ENCODE assay signal across 19 cellular contexts in the genomic region with DNA sequence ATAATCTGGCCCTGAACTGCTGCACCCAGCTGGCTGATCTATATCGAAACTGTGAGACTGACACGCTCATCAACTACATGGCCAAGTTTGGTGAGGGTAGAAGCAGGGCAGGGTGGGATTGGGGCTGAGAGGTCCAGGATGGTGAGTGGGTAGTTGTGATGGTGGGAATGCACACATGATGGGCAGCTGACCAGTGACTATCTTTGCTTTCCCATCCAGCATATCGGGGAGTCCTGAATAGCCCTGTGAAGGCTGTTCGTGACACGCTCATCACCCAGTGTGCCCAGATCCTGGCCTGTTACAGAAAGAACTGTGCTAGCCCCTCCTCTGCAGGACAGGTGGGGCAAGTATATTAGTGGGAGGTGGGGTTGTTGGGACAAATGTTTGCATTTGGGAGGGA. TPM values are rescaled to one million over a fixed set of nuclear protein-coding genes. Genes with fewer than 3 reads are reported as not detected.
A peak's percentile ranks its signal among the peaks of the same experiment; 100 is the strongest.
DNase-seq lines count a peak whose midpoint lies in the region; ATAC-seq, FAIRE-seq and TF ChIP-seq lines count a peak whose summit lies in the region.
"Had no signal": no experiment of that assay in that cellular context is flagged by ENCODE, and none has a peak within 500 bp of the region (broad histone marks: within the 10 kb centered on the region; RNA-seq: fewer than 3 reads in every experiment).

No MANE protein-coding gene starts in this region.

- H4K20me1 ChIP-seq in Karpas-422 (ENCODE audit: insufficient read depth, low read depth, low read length) (no peaks in the 10 kb centered on the region), GM12878 (ENCODE audit: control insufficient read depth, insufficient read depth) (no peaks in the 10 kb centered on the region)

- CTCF ChIA-PET in GM12878 (lab: Yijun Ruan, JAX) = interaction anchor here (1.2 to 1.6 kb wide), 2 partner anchors 10 to 83 kb away, joined by 3 read pairs; no protein-coding TSS in a partner anchor

- H3K27me3 ChIP-seq in Karpas-422 (ENCODE audit: low read length) (no peaks in the 10 kb centered on the region), GM12878 (replicated peaks in 1 of 2; ENCODE audit: control insufficient read depth in 2 of 2, insufficient read depth in 2 of 2, low read length in 1 of 2) (no peaks in the 10 kb centered on the region)
- H3K27me3 ChIP-seq: dorsolateral prefrontal cortex, gastrocnemius medialis, stomach, upper lobe of left lung had no signal

- H3K4me1 Mint-ChIP-seq in activated T-cell treated with anti-CD3 and anti-CD28 coated beads, Interleukin-2, amount 50 U/mL, for 24 hours (ENCODE audit: low read depth) = peaks cover 39% of the 10 kb centered on the region
- H3K4me1 Mint-ChIP-seq in activated T-cell treated with anti-CD3 and anti-CD28 coated beads, Interleukin-2, amount 50 U/mL, for 4 hours (ENCODE audit: low read depth) = peaks cover 31% of the 10 kb centered on the region
- peaks cover 20% of the 10 kb centered on the region for H3K4me1 Mint-ChIP-seq in osteocyte (ENCODE audit: unreplicated experiment)
- peaks cover 25% of the 10 kb centered on the region for H3K4me1 Mint-ChIP-seq in chondrocyte (ENCODE audit: low read depth)

- TF ChIP-seq CTCF in GM12878 (IDR thresholded peaks at IDR 0.05 in 2 of 3, conservative IDR thresholded peaks at IDR 0.05 in 1 of 3; ENCODE audit: control insufficient read depth in 2 of 3, extremely low read depth in 1 of 3, insufficient read depth in 1 of 3, low read depth in 3 of 3, low read length in 3 of 3) = no peak
- no peak for TF ChIP-seq CTCF in osteocyte (IDR thresholded peaks at IDR 0.05)
- TF ChIP-seq CTCF in omental fat pad (IDR thresholded peaks at IDR 0.05) = no peak
- no peak for TF ChIP-seq CTCF in chondrocyte (IDR thresholded peaks at IDR 0.05)

- SMC1A ChIA-PET in GM12878 (lab: Charles Lee; ENCODE audit: uncharacterized antibody, unreplicated experiment) = interaction anchor here (1.1 to 5.8 kb wide), 3 partner anchors 23 to 38 kb away, joined by 3 to 29 read pairs (median 3); a partner anchor contains a TSS

- WGBS in GM12878 (ENCODE audit: insufficient coverage, insufficient replicate concordance, low lambda C conversion rate, missing lambda C conversion rate) = 92% methylated on average over 5 of the region's 5 CpGs

- H3K27ac Mint-ChIP-seq in activated T-cell treated with anti-CD3 and anti-CD28 coated beads, Interleukin-2, amount 50 U/mL, for 24 hours = peak overlapping the region; percentile 78
- H3K27ac Mint-ChIP-seq in osteocyte (ENCODE audit: unreplicated experiment) = peak overlapping the region; percentile 6
- no peak overlapping the region for H3K27ac Mint-ChIP-seq in chondrocyte (ENCODE audit: unreplicated experiment)

- peak; percentile 50; the same call in 1 of the 2 replicates for TF ChIP-seq POLR2A in GM12878 (IDR thresholded peaks at IDR 0.05; ENCODE audit: low read depth, low read length)

- H3K9ac ChIP-seq in Karpas-422 (ENCODE audit: low read length) (peak overlapping the region; percentile 42), GM12878 (ENCODE audit: control insufficient read depth, insufficient read depth, low read length) (no peak overlapping the region)

- H3K36me3 ChIP-seq in Karpas-422 (ENCODE audit: insufficient read depth, low read length) (peaks cover 27% of the 10 kb centered on the region; the same call in 1 of the 2 replicates), GM12878 (ENCODE audit: control insufficient read depth in 2 of 2, insufficient read depth in 2 of 2, low read length in 1 of 2) (peaks cover 24 to 59% of the 10 kb centered on the region in 2 experiments)

- intact Hi-C loops in GM12878 (cut with micrococcal nuclease; ENCODE audit: unreplicated experiment) = no loop called here

- H3K4me1 ChIP-seq in Karpas-422 (ENCODE audit: low read length) (peaks cover 37% of the 10 kb centered on the region), GM12878 (ENCODE audit: control insufficient read depth, insufficient read depth, low read length) (peaks cover 5% of the 10 kb centered on the region)

- RAD21 ChIA-PET in GM12878 (lab: Charles Lee; ENCODE audit: unreplicated experiment) = interaction anchor here (1.4 to 2.4 kb wide), 2 partner anchors 10 to 25 kb away, joined by 5 to 8 read pairs; a partner anchor contains a TSS

- H3K4me3 ChIP-seq in Karpas-422 (ENCODE audit: low read length) (peak overlapping the region; percentile 24; the same call in 1 of the 2 replicates), GM12878 (no peak overlapping the region)
- H3K4me3 ChIP-seq: dorsolateral prefrontal cortex, gastrocnemius medialis, stomach, upper lobe of left lung had no signal

- POLR2A ChIA-PET in GM12878 (lab: Charles Lee) = interaction anchor here (3.1 to 6.8 kb wide), 2 partner anchors 12 kb away, joined by 15 to 63 read pairs; a partner anchor contains a TSS

- DNase-seq in activated T-cell treated with anti-CD3 and anti-CD28 coated beads, Interleukin-2, amount 50 U/mL, for 24 hours = no peak
- DNase-seq in activated T-cell treated with anti-CD3 and anti-CD28 coated beads, Interleukin-2, amount 50 U/mL, for 4 hours = no peak
- DNase-seq in Karpas-422 = no peak
- DNase-seq in GM12878 (ENCODE audit: low read depth, low spot score) = no peak
- no peak for DNase-seq in osteocyte (ENCODE audit: extremely low spot score, unreplicated experiment)
- DNase-seq in omental fat pad (ENCODE audit: low spot score) = no peak
- DNase-seq in SHP77 treated with DMSO at 0.1 percent for 48 hours (lab: John Stamatoyannopoulos, UW) = no peak
- no peak for DNase-seq in chondrocyte (ENCODE audit: low spot score)
- DNase-seq: dorsolateral prefrontal cortex, gastrocnemius medialis, KG1, midbrain, NCI-H1048, NCI-H2081 treated with DMSO at 0.1 percent for 48 hours, OCI-M1, stomach, T1000, upper lobe of left lung had no signal

- TF ChIP-seq RAD21 in GM12878 (IDR thresholded peaks at IDR 0.05; ENCODE audit: insufficient read depth, low read depth, low read length) = no peak

- no peak overlapping the region for H2AFZ ChIP-seq in Karpas-422 (ENCODE audit: low read length)
- no peak overlapping the region for H2AFZ ChIP-seq in GM12878 (ENCODE audit: control insufficient read depth, low read depth, low read length)

- H3K4me2 ChIP-seq in Karpas-422 (ENCODE audit: low read depth, low read length, poor library complexity, severe bottlenecking) = peak overlapping the region; percentile 46
- no peak overlapping the region for H3K4me2 ChIP-seq in GM12878 (ENCODE audit: control insufficient read depth, insufficient read depth)

- no peak overlapping the region for H3K4me3 Mint-ChIP-seq in activated T-cell treated with anti-CD3 and anti-CD28 coated beads, Interleukin-2, amount 50 U/mL, for 24 hours
- no peak overlapping the region for H3K4me3 Mint-ChIP-seq in activated T-cell treated with anti-CD3 and anti-CD28 coated beads, Interleukin-2, amount 50 U/mL, for 4 hours
- no peak overlapping the region for H3K4me3 Mint-ChIP-seq in osteocyte (ENCODE audit: unreplicated experiment)
- H3K4me3 Mint-ChIP-seq in chondrocyte (ENCODE audit: unreplicated experiment) = no peak overlapping the region

- in situ Hi-C loops in GM12878 (cut with MboI) = no loop called here

- H3K79me2 ChIP-seq in Karpas-422 (ENCODE audit: low read length) = peaks cover 22% of the 10 kb centered on the region
- peaks cover 29% of the 10 kb centered on the region for H3K79me2 ChIP-seq in GM12878 (ENCODE audit: control insufficient read depth, insufficient read depth, low read length)

- no peaks in the 10 kb centered on the region for H3K27me3 Mint-ChIP-seq in activated T-cell treated with anti-CD3 and anti-CD28 coated beads, Interleukin-2, amount 50 U/mL, for 24 hours
- no peaks in the 10 kb centered on the region for H3K27me3 Mint-ChIP-seq in activated T-cell treated with anti-CD3 and anti-CD28 coated beads, Interleukin-2, amount 50 U/mL, for 4 hours (ENCODE audit: low read depth)
- H3K27me3 Mint-ChIP-seq in osteocyte (ENCODE audit: unreplicated experiment) (no peaks in the 10 kb centered on the region), chondrocyte (ENCODE audit: low read depth) (no peaks in the 10 kb centered on the region)

- no peaks in the 10 kb centered on the region for H3K9me2 ChIP-seq in Karpas-422 (replicated peaks; ENCODE audit: insufficient read depth, low read length)

- no peak for TF ChIP-seq EP300 in GM12878 (IDR thresholded peaks at IDR 0.05; ENCODE audit: borderline replicate concordance in 1 of 2, control insufficient read depth in 1 of 2, low read depth in 2 of 2, low read length in 2 of 2)

- no peak for FAIRE-seq in GM12878 (lab: Jason Lieb, UNC)
- FAIRE-seq: bronchial epithelial cell had no signal

- H3K9me3 Mint-ChIP-seq in activated T-cell treated with anti-CD3 and anti-CD28 coated beads, Interleukin-2, amount 50 U/mL, for 24 hours = no peaks in the 10 kb centered on the region
- H3K9me3 Mint-ChIP-seq in activated T-cell treated with anti-CD3 and anti-CD28 coated beads, Interleukin-2, amount 50 U/mL, for 4 hours = no peaks in the 10 kb centered on the region
- H3K9me3 Mint-ChIP-seq in osteocyte (ENCODE audit: unreplicated experiment) = no peaks in the 10 kb centered on the region
- no peaks in the 10 kb centered on the region for H3K9me3 Mint-ChIP-seq in chondrocyte (ENCODE audit: low read depth)

- H3K9me3 ChIP-seq in Karpas-422 (ENCODE audit: low read length) (no peaks in the 10 kb centered on the region), GM12878 (replicated peaks; ENCODE audit: control insufficient read depth, insufficient read depth, low read length) (no peaks in the 10 kb centered on the region)
- H3K9me3 ChIP-seq: gastrocnemius medialis, stomach, upper lobe of left lung had no signal

- no peak for ATAC-seq in activated T-cell treated with anti-CD3 and anti-CD28 coated beads, Interleukin-2, amount 50 U/mL, for 4 hours
- ATAC-seq in GM12878 (no peak), omental fat pad (ENCODE audit: low FRiP score) (no peak)
- ATAC-seq: gastrocnemius medialis had no signal

- BruUV-seq in GM12878 (replicated peaks; lab: Mats Ljungman, UMichigan) = no TSS peak

- peak overlapping the region; percentile 59 for H3K27ac ChIP-seq in Karpas-422 (ENCODE audit: low read length)
- H3K27ac ChIP-seq in GM12878 (ENCODE audit: control insufficient read depth, insufficient read depth) = no peak overlapping the region
- H3K27ac ChIP-seq: gastrocnemius medialis, stomach, upper lobe of left lung had no signal

- peaks cover 96% of the 10 kb centered on the region for H3K36me3 Mint-ChIP-seq in activated T-cell treated with anti-CD3 and anti-CD28 coated beads, Interleukin-2, amount 50 U/mL, for 24 hours (ENCODE audit: low read depth)
- H3K36me3 Mint-ChIP-seq in activated T-cell treated with anti-CD3 and anti-CD28 coated beads, Interleukin-2, amount 50 U/mL, for 4 hours (ENCODE audit: insufficient read depth) = peaks cover 48% of the 10 kb centered on the region
- H3K36me3 Mint-ChIP-seq in osteocyte (ENCODE audit: unreplicated experiment) (peaks cover 41% of the 10 kb centered on the region), chondrocyte (ENCODE audit: low read depth) (peaks cover 51% of the 10 kb centered on the region)

RNA-seq across cellular contexts. Expression of a gene that starts 12.5 kb away (rescaled TPM):
- total RNA-seq in activated T-cell treated with anti-CD3 and anti-CD28 coated beads, Interleukin-2, amount 50 U/mL, for 4 hours = 10 to 100 TPM; 34.7 to 35.9 (median 35.9) TPM
- total RNA-seq in Karpas-422 (2014; rRNA removed; shearing (Covaris generic); ENCODE audit: low replicate concordance) = 39.0 and 57.5 TPM in 2 replicates
- total RNA-seq in GM12878 (2013; cell fraction: nucleolus; rRNA removed) = 14.8 and 16.7 TPM in 2 replicates
- total RNA-seq in GM12878 (2014; rRNA removed) (74.3 and 77.4 TPM in 2 replicates), GM12878 (2014; rRNA removed; fragmentation: Illumina TruSeq; extraction: Trizol) (42.8 and 47.5 TPM in 2 replicates), GM12878 (2021) (35.0 and 36.9 TPM in 2 replicates), osteocyte (19.9 and 22.3 TPM in 2 replicates), omental fat pad (10 to 100 TPM; 20.5 to 29.1 (median 25.0) TPM), chondrocyte (14.8 to 27.5 TPM (median 17.4 TPM) in 3 replicates)
- polyA plus RNA-seq in GM12878 (2011; ENCODE audit: low read depth) = 34.4 TPM
- polyA plus RNA-seq in GM12878 (2011; rRNA removed) (56.7 and 69.0 TPM in 2 replicates), GM12878 (2014; fragmentation: Illumina TruSeq; extraction: Trizol) (25.3 and 42.4 TPM in 2 replicates), GM12878 (2014; fragmentation: Nextera tagmentation; extraction: Ambion mirVana) (10 to 100 TPM; 69.5 to 81.4 TPM), GM12878 (2014; rRNA removed) (70.4 and 79.4 TPM in 2 replicates), GM12878 (2016; fragmentation: Nextera tagmentation; extraction: Ambion mirVana) (100 to 1,000 TPM; 127 to 132 TPM)
- polyA plus RNA-seq in GM12878 (2011; cell fraction: cytosol; rRNA removed) = 33.0 and 46.8 TPM in 2 replicates
- polyA plus RNA-seq in GM12878 (2011; cell fraction: nucleus; rRNA removed) = 22.6 and 27.4 TPM in 2 replicates
- polyA plus RNA-seq in GM12878 (2012) = 51.6 and 59.8 TPM in 2 replicates
- 8.9 and 9.4 TPM in 2 replicates for polyA minus RNA-seq in GM12878 (2011; rRNA and poly(A)+ RNA removed)
- 6.3 and 7.2 TPM in 2 replicates for polyA minus RNA-seq in GM12878 (2011; cell fraction: cytosol; rRNA and poly(A)+ RNA removed)
- 6.5 and 8.9 TPM in 2 replicates for polyA minus RNA-seq in GM12878 (2011; cell fraction: nucleus; rRNA and poly(A)+ RNA removed)

RNA-seq across cellular contexts. Expression of a gene that starts 16.0 kb away (rescaled TPM):
- total RNA-seq in activated T-cell treated with anti-CD3 and anti-CD28 coated beads, Interleukin-2, amount 50 U/mL, for 4 hours = 10 to 100 TPM; 31.3 to 41.2 (median 40.5) TPM
- total RNA-seq in Karpas-422 (2014; rRNA removed; shearing (Covaris generic); ENCODE audit: low replicate concordance) = 33.0 and 49.5 TPM in 2 replicates
- 75.9 and 86.5 TPM in 2 replicates for total RNA-seq in GM12878 (2013; cell fraction: nucleolus; rRNA removed)
- total RNA-seq in GM12878 (2014; rRNA removed) = 23.9 and 30.8 TPM in 2 replicates
- 16.4 and 18.7 TPM in 2 replicates for total RNA-seq in GM12878 (2014; rRNA removed; fragmentation: Illumina TruSeq; extraction: Trizol)
- 45.4 and 47.9 TPM in 2 replicates for total RNA-seq in GM12878 (2021)
- polyA plus RNA-seq in GM12878 (2011; ENCODE audit: low read depth) = 79.3 TPM
- 17.5 and 44.6 TPM in 2 replicates for polyA plus RNA-seq in GM12878 (2011; rRNA removed)
- polyA plus RNA-seq in GM12878 (2011; cell fraction: cytosol; rRNA removed) = 39.4 and 62.6 TPM in 2 replicates
- polyA plus RNA-seq in GM12878 (2011; cell fraction: nucleus; rRNA removed) = 436 and 485 TPM in 2 replicates
- 58.6 and 83.1 TPM in 2 replicates for polyA plus RNA-seq in GM12878 (2012)
- 15.3 and 31.5 TPM in 2 replicates for polyA plus RNA-seq in GM12878 (2014; fragmentation: Illumina TruSeq; extraction: Trizol)
- polyA plus RNA-seq in GM12878 (2014; fragmentation: Nextera tagmentation; extraction: Ambion mirVana) = 1 to 10 TPM; 7.8 to 8.5 TPM
- polyA plus RNA-seq in GM12878 (2014; rRNA removed) = 47.1 and 48.8 TPM in 2 replicates
- polyA plus RNA-seq in GM12878 (2016; fragmentation: Nextera tagmentation; extraction: Ambion mirVana) = 10 to 100 TPM; 14.0 to 15.1 TPM
- 36.3 and 63.7 TPM in 2 replicates for polyA minus RNA-seq in GM12878 (2011; rRNA and poly(A)+ RNA removed)
- 23.0 and 27.1 TPM in 2 replicates for polyA minus RNA-seq in GM12878 (2011; cell fraction: cytosol; rRNA and poly(A)+ RNA removed)
- 43.3 and 67.1 TPM in 2 replicates for polyA minus RNA-seq in GM12878 (2011; cell fraction: nucleus; rRNA and poly(A)+ RNA removed)
- total RNA-seq in osteocyte = 164 and 186 TPM in 2 replicates
- 100 to 1,000 TPM in 1 of 4 donors, 10 to 100 TPM in 3; 63.2 to 128 (median 79.3) TPM for total RNA-seq in omental fat pad
- total RNA-seq in chondrocyte = 102 to 124 TPM (median 117 TPM) in 3 replicates

RNA-seq across cellular contexts. Expression of a gene that starts 25.2 kb away (rescaled TPM):
- 100 to 1,000 TPM; 101 to 109 (median 107) TPM for total RNA-seq in activated T-cell treated with anti-CD3 and anti-CD28 coated beads, Interleukin-2, amount 50 U/mL, for 4 hours
- 50.6 and 84.6 TPM in 2 replicates for total RNA-seq in Karpas-422 (2014; rRNA removed; shearing (Covaris generic); ENCODE audit: low replicate concordance)
- total RNA-seq in GM12878 (2013; cell fraction: nucleolus; rRNA removed) = 64.1 and 66.3 TPM in 2 replicates
- total RNA-seq in GM12878 (2014; rRNA removed) (96.9 and 117 TPM in 2 replicates), GM12878 (2014; rRNA removed; fragmentation: Illumina TruSeq; extraction: Trizol) (43.4 and 48.2 TPM in 2 replicates), GM12878 (2021) (91.7 and 99.9 TPM in 2 replicates), osteocyte (64.1 and 64.2 TPM in 2 replicates), omental fat pad (10 to 100 TPM; 45.1 to 53.7 (median 47.5) TPM), chondrocyte (54.0 to 69.1 TPM (median 55.6 TPM) in 3 replicates)
- polyA plus RNA-seq in GM12878 (2011; ENCODE audit: low read depth) = 68.9 TPM
- polyA plus RNA-seq in GM12878 (2011; rRNA removed) (52.3 and 110 TPM in 2 replicates), GM12878 (2014; fragmentation: Illumina TruSeq; extraction: Trizol) (67.7 and 81.5 TPM in 2 replicates), GM12878 (2014; fragmentation: Nextera tagmentation; extraction: Ambion mirVana) (10 to 100 TPM; 12.7 to 18.8 TPM), GM12878 (2014; rRNA removed) (73.6 and 82.1 TPM in 2 replicates), GM12878 (2016; fragmentation: Nextera tagmentation; extraction: Ambion mirVana) (10 to 100 TPM; 71.3 to 74.1 TPM)
- 97.2 and 105 TPM in 2 replicates for polyA plus RNA-seq in GM12878 (2011; cell fraction: cytosol; rRNA removed)
- 176 and 190 TPM in 2 replicates for polyA plus RNA-seq in GM12878 (2011; cell fraction: nucleus; rRNA removed)
- polyA plus RNA-seq in GM12878 (2012) = 92.4 and 93.2 TPM in 2 replicates
- 135 and 166 TPM in 2 replicates for polyA minus RNA-seq in GM12878 (2011; rRNA and poly(A)+ RNA removed)
- 47.8 and 49.1 TPM in 2 replicates for polyA minus RNA-seq in GM12878 (2011; cell fraction: cytosol; rRNA and poly(A)+ RNA removed)
- polyA minus RNA-seq in GM12878 (2011; cell fraction: nucleus; rRNA and poly(A)+ RNA removed) = 30.5 and 46.2 TPM in 2 replicates

RNA-seq across cellular contexts. Expression of a gene that starts 42.0 kb away (rescaled TPM):
- total RNA-seq in activated T-cell treated with anti-CD3 and anti-CD28 coated beads, Interleukin-2, amount 50 U/mL, for 4 hours = 10 to 100 TPM; 51.1 to 67.1 (median 58.7) TPM
- 38.2 and 47.0 TPM in 2 replicates for total RNA-seq in Karpas-422 (2014; rRNA removed; shearing (Covaris generic); ENCODE audit: low replicate concordance)
- total RNA-seq in GM12878 (2013; cell fraction: nucleolus; rRNA removed) = 57.1 and 85.9 TPM in 2 replicates
- 18.0 and 18.8 TPM in 2 replicates for total RNA-seq in GM12878 (2014; rRNA removed)
- total RNA-seq in GM12878 (2014; rRNA removed; fragmentation: Illumina TruSeq; extraction: Trizol) = 8.9 and 10.1 TPM in 2 replicates
- 34.3 and 35.2 TPM in 2 replicates for total RNA-seq in GM12878 (2021)
- 19.1 TPM for polyA plus RNA-seq in GM12878 (2011; ENCODE audit: low read depth)
- polyA plus RNA-seq in GM12878 (2011; rRNA removed) = 23.8 and 31.1 TPM in 2 replicates
- polyA plus RNA-seq in GM12878 (2011; cell fraction: cytosol; rRNA removed) = 24.8 and 31.5 TPM in 2 replicates
- 81.5 and 88.2 TPM in 2 replicates for polyA plus RNA-seq in GM12878 (2011; cell fraction: nucleus; rRNA removed)
- 19.5 and 19.8 TPM in 2 replicates for polyA plus RNA-seq in GM12878 (2012)
- 16.6 and 22.6 TPM in 2 replicates for polyA plus RNA-seq in GM12878 (2014; fragmentation: Illumina TruSeq; extraction: Trizol)
- 1 to 10 TPM; 2.2 to 3.0 TPM for polyA plus RNA-seq in GM12878 (2014; fragmentation: Nextera tagmentation; extraction: Ambion mirVana)
- 31.3 and 34.7 TPM in 2 replicates for polyA plus RNA-seq in GM12878 (2014; rRNA removed)
- 10 to 100 TPM; 22.7 to 24.0 TPM for polyA plus RNA-seq in GM12878 (2016; fragmentation: Nextera tagmentation; extraction: Ambion mirVana)
- 26.0 and 29.3 TPM in 2 replicates for polyA minus RNA-seq in GM12878 (2011; rRNA and poly(A)+ RNA removed)
- polyA minus RNA-seq in GM12878 (2011; cell fraction: cytosol; rRNA and poly(A)+ RNA removed) = 11.8 and 16.4 TPM in 2 replicates
- 36.6 and 66.7 TPM in 2 replicates for polyA minus RNA-seq in GM12878 (2011; cell fraction: nucleus; rRNA and poly(A)+ RNA removed)
- 32.2 and 39.1 TPM in 2 replicates for total RNA-seq in osteocyte
- 10 to 100 TPM; 21.4 to 66.2 (median 35.7) TPM for total RNA-seq in omental fat pad
- 24.4 to 29.0 TPM (median 27.3 TPM) in 3 replicates for total RNA-seq in chondrocyte
